In the genomic region with DNA sequence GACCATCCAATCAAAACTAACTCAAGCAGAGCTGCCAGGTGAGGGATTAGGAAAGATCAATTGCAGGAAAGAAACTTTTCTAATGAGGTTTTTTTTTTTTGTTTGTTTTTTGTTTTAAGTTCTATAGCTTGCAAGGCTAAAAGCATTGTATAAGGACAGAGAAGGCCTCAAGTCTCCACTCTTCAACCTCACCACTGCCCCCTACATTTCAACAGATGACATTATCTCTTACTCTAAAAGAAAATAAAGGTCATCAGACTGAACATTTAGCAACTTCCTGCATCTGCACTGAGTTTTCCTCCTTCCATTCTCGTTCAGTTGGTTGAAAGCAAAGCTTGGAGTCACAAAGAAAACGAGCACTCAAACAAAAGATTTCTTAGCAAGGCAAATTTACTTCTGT, we compare ENCODE assay signal across 1 cellular context.
TF ChIP-seq lines count a peak whose summit lies in the region.

No MANE protein-coding gene starts in this region.

TF ChIP-seq in GM23338, 12 proteins besides CTCF, POLR2A, EP300 and RAD21 (continued from another document):
- TF ChIP-seq, protein P1, sequence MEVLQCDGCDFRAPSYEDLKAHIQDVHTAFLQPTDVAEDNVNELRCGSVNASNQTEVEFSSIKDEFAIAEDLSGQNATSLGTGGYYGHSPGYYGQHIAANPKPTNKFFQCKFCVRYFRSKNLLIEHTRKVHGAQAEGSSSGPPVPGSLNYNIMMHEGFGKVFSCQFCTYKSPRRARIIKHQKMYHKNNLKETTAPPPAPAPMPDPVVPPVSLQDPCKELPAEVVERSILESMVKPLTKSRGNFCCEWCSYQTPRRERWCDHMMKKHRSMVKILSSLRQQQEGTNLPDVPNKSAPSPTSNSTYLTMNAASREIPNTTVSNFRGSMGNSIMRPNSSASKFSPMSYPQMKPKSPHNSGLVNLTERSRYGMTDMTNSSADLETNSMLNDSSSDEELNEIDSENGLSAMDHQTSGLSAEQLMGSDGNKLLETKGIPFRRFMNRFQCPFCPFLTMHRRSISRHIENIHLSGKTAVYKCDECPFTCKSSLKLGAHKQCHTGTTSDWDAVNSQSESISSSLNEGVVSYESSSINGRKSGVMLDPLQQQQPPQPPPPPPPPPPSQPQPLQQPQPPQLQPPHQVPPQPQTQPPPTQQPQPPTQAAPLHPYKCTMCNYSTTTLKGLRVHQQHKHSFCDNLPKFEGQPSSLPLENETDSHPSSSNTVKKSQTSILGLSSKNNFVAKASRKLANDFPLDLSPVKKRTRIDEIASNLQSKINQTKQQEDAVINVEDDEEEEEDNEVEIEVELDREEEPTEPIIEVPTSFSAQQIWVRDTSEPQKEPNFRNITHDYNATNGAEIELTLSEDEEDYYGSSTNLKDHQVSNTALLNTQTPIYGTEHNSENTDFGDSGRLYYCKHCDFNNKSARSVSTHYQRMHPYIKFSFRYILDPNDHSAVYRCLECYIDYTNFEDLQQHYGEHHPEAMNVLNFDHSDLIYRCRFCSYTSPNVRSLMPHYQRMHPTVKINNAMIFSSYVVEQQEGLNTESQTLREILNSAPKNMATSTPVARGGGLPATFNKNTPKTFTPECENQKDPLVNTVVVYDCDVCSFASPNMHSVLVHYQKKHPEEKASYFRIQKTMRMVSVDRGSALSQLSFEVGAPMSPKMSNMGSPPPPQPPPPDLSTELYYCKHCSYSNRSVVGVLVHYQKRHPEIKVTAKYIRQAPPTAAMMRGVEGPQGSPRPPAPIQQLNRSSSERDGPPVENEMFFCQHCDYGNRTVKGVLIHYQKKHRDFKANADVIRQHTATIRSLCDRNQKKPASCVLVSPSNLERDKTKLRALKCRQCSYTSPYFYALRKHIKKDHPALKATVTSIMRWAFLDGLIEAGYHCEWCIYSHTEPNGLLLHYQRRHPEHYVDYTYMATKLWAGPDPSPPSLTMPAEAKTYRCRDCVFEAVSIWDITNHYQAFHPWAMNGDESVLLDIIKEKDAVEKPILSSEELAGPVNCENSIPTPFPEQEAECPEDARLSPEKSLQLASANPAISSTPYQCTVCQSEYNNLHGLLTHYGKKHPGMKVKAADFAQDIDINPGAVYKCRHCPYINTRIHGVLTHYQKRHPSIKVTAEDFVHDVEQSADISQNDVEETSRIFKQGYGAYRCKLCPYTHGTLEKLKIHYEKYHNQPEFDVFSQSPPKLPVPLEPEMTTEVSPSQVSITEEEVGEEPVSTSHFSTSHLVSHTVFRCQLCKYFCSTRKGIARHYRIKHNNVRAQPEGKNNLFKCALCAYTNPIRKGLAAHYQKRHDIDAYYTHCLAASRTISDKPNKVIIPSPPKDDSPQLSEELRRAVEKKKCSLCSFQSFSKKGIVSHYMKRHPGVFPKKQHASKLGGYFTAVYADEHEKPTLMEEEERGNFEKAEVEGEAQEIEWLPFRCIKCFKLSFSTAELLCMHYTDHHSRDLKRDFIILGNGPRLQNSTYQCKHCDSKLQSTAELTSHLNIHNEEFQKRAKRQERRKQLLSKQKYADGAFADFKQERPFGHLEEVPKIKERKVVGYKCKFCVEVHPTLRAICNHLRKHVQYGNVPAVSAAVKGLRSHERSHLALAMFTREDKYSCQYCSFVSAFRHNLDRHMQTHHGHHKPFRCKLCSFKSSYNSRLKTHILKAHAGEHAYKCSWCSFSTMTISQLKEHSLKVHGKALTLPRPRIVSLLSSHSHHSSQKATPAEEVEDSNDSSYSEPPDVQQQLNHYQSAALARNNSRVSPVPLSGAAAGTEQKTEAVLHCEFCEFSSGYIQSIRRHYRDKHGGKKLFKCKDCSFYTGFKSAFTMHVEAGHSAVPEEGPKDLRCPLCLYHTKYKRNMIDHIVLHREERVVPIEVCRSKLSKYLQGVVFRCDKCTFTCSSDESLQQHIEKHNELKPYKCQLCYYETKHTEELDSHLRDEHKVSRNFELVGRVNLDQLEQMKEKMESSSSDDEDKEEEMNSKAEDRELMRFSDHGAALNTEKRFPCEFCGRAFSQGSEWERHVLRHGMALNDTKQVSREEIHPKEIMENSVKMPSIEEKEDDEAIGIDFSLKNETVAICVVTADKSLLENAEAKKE (CRISPR knock-in tag; IDR thresholded peaks at IDR 0.05) = no peak
- no peak for TF ChIP-seq ETS1 (IDR thresholded peaks at IDR 0.05)
- TF ChIP-seq ZNF331 (CRISPR knock-in tag; IDR thresholded peaks at IDR 0.05; ENCODE audit: low read depth) = no peak
- TF ChIP-seq EZH2phosphoT487 (IDR thresholded peaks at IDR 0.05; ENCODE audit: unreplicated experiment) = no peak
- TF ChIP-seq POLR2AphosphoS5 (IDR thresholded peaks at IDR 0.05; ENCODE audit: low read depth) = no peak
- no peak for TF ChIP-seq STAT1 (IDR thresholded peaks at IDR 0.05; ENCODE audit: unreplicated experiment)
